Comparison of ENCODE assay signal across 22 cellular contexts in genomic region chr5:117805058-117805457, GRCh38.
"Had no signal": no experiment of that assay in that cellular context is flagged by ENCODE, and none has a peak within 500 bp of the region (broad histone marks: within the 10 kb centered on the region; RNA-seq: fewer than 3 reads in every experiment).

No MANE protein-coding gene starts in this region.

- H3K27ac ChIP-seq: dorsolateral prefrontal cortex, gastrocnemius medialis, parathyroid adenoma, prostate gland, right atrium auricular region, testis, tibial artery had no signal

- H3K27ac Mint-ChIP-seq: memory B cell; natural killer cell; stimulated activated effector memory CD8-positive, alpha-beta T cell treated with anti-CD3 and anti-CD28 coated beads, Interleukin-12 subunit alpha, Interleukin-12 subunit beta, amount 100 ng/mL, for 72 hours; type B pancreatic cell had no signal

- H3K4me1 ChIP-seq: gastrocnemius medialis, parathyroid adenoma, prostate gland, right atrium auricular region, testis, tibial artery had no signal

- DNase-seq: dorsolateral prefrontal cortex; effector CD4-positive, alpha-beta T cell; foreskin fibroblast; gastrocnemius medialis; head of caudate nucleus; kidney; natural killer cell; stimulated activated CD4-positive, alpha-beta T cell treated with anti-CD3 and anti-CD28 coated beads, Interleukin-2, amount 100 ng/mL, for 24 hours; stimulated activated CD4-positive, alpha-beta T cell treated with anti-CD3 and anti-CD28 coated beads, Interleukin-4, amount 100 ng/mL, for 24 hours; stimulated activated naive CD4-positive, alpha-beta T cell treated with Interleukin-2 at 50 U/mL for 16 hours; substantia nigra; testis; tibial artery had no signal

- ATAC-seq: gastrocnemius medialis; left lobe of liver; natural killer cell; sciatic nerve; stimulated activated effector memory CD8-positive, alpha-beta T cell treated with anti-CD3 and anti-CD28 coated beads, Interleukin-12 subunit alpha, Interleukin-12 subunit beta, amount 100 ng/mL, for 72 hours had no signal

- H3K36me3 ChIP-seq: gastrocnemius medialis, prostate gland, right atrium auricular region, tibial artery had no signal

- H3K4me1 Mint-ChIP-seq: memory B cell; natural killer cell; stimulated activated effector memory CD8-positive, alpha-beta T cell treated with anti-CD3 and anti-CD28 coated beads, Interleukin-12 subunit alpha, Interleukin-12 subunit beta, amount 100 ng/mL, for 72 hours had no signal

- H3K79me2 ChIP-seq: parathyroid adenoma had no signal

- H3K9ac ChIP-seq: parathyroid adenoma had no signal

- H3K4me3 Mint-ChIP-seq: memory B cell; natural killer cell; stimulated activated effector memory CD8-positive, alpha-beta T cell treated with anti-CD3 and anti-CD28 coated beads, Interleukin-12 subunit alpha, Interleukin-12 subunit beta, amount 100 ng/mL, for 72 hours; type B pancreatic cell had no signal

- H2AFZ ChIP-seq: parathyroid adenoma had no signal

- H3K36me3 Mint-ChIP-seq: memory B cell; stimulated activated effector memory CD8-positive, alpha-beta T cell treated with anti-CD3 and anti-CD28 coated beads, Interleukin-12 subunit alpha, Interleukin-12 subunit beta, amount 100 ng/mL, for 72 hours; type B pancreatic cell had no signal

- H3K4me3 ChIP-seq: dorsolateral prefrontal cortex, gastrocnemius medialis, lung, prostate gland, right atrium auricular region, testis, tibial artery had no signal

- H3K9me3 ChIP-seq: gastrocnemius medialis, prostate gland, testis, tibial artery had no signal

- H3K27me3 ChIP-seq: dorsolateral prefrontal cortex, gastrocnemius medialis, right atrium auricular region, testis, tibial artery had no signal

- H3K9me3 Mint-ChIP-seq: memory B cell had no signal

- H3K27me3 Mint-ChIP-seq: memory B cell, type B pancreatic cell had no signal
